In genomic region chr5:147789820-147790219, GRCh38 we compare ENCODE assay signal across 10 cellular contexts. TPM values are rescaled to one million over a fixed set of nuclear protein-coding genes. Genes with fewer than 3 reads are reported as not detected.
"Had no signal": no experiment of that assay in that cellular context is flagged by ENCODE, and none has a peak within 500 bp of the region (broad histone marks: within the 10 kb centered on the region; RNA-seq: fewer than 3 reads in every experiment).

No MANE protein-coding gene starts in this region.

- H3K4me1 ChIP-seq: HAP-1 had no signal

- H3K4me3 ChIP-seq: GM23248, HAP-1 had no signal

- H3K9me3 ChIP-seq: HAP-1 had no signal

- H2AFZ ChIP-seq: GM23248 had no signal

- H3K36me3 ChIP-seq: HAP-1 had no signal

- ATAC-seq: HCT116, HepG2 had no signal

- H3K27ac ChIP-seq: GM23248, HL-60 had no signal

- FAIRE-seq: H54, HepG2 had no signal

- H3K9ac ChIP-seq: GM23248 had no signal

- DNase-seq: GM23248, GOT3, HFFc6 had no signal

RNA-seq across cellular contexts. Expression of gene JAKMIP2, which starts 7.3 kb away (rescaled TPM):
- total RNA-seq: GM23248, HFFc6 had no signal

RNA-seq across cellular contexts. Expression of gene SPINK1, which starts 41.7 kb away (rescaled TPM):
- total RNA-seq: GM23248, HFFc6, HT1080 had no signal
- polyA plus RNA-seq: GM23248, IgD-negative memory B cell had no signal
